Comparison of ENCODE assay signal across 19 cellular contexts in genomic region chr2:4635289-4635688, GRCh38.
"Had no signal": no experiment of that assay in that cellular context is flagged by ENCODE, and none has a peak within 500 bp of the region (broad histone marks: within the 10 kb centered on the region; RNA-seq: fewer than 3 reads in every experiment).

No MANE protein-coding gene starts in this region.

- H2AFZ ChIP-seq: parathyroid adenoma had no signal

- H3K27ac ChIP-seq: body of pancreas, colonic mucosa, left ventricle myocardium inferior, neutrophil, parathyroid adenoma, sigmoid colon, spleen, upper lobe of left lung had no signal

- H3K4me1 Mint-ChIP-seq: activated CD4-positive, alpha-beta T cell treated with anti-CD3 and anti-CD28 coated beads, Interleukin-2, amount 10 ng/mL, durations not matched to agents 7 days and 5 days; activated naive CD8-positive, alpha-beta T cell treated with anti-CD3 and anti-CD28 coated beads for 36 hours; naive thymus-derived CD8-positive, alpha-beta T cell; stimulated activated naive CD8-positive, alpha-beta T cell treated with anti-CD3 and anti-CD28 coated beads, Interleukin-15, amount 100 ng/mL, for 72 hours had no signal

- DNase-seq: activated CD4-positive, alpha-beta T cell treated with anti-CD3 and anti-CD28 coated beads, Interleukin-2, amount 10 ng/mL, durations not matched to agents 7 days and 5 days; activated CD8-positive, alpha-beta memory T cell treated with anti-CD3 and anti-CD28 coated beads, Interleukin-2, amount 50 U/mL, for 48 hours; activated gamma-delta T cell treated with Interleukin-2 at 50 U/mL for 16 hours; activated naive CD8-positive, alpha-beta T cell treated with anti-CD3 and anti-CD28 coated beads for 36 hours; amygdala; body of pancreas; central memory CD4-positive, alpha-beta T cell; colonic mucosa; foreskin fibroblast; hippocampal formation; left ventricle myocardium inferior; mesenchymal stem cell; naive thymus-derived CD8-positive, alpha-beta T cell; sigmoid colon; spleen; stimulated activated naive CD8-positive, alpha-beta T cell treated with anti-CD3 and anti-CD28 coated beads, Interleukin-15, amount 100 ng/mL, for 72 hours; upper lobe of left lung had no signal

- H3K27me3 ChIP-seq: body of pancreas, colonic mucosa, neutrophil, sigmoid colon, spleen, upper lobe of left lung had no signal

- H3K9me3 Mint-ChIP-seq: stimulated activated naive CD8-positive, alpha-beta T cell treated with anti-CD3 and anti-CD28 coated beads, Interleukin-15, amount 100 ng/mL, for 72 hours had no signal

- H3K79me2 ChIP-seq: parathyroid adenoma had no signal

- H3K4me3 ChIP-seq: body of pancreas, colonic mucosa, left ventricle myocardium inferior, sigmoid colon, spleen, upper lobe of left lung had no signal

- H3K9ac ChIP-seq: parathyroid adenoma had no signal

- H3K36me3 ChIP-seq: colonic mucosa, left ventricle myocardium inferior, neutrophil, sigmoid colon, spleen, upper lobe of left lung had no signal

- H3K27ac Mint-ChIP-seq: activated CD4-positive, alpha-beta T cell treated with anti-CD3 and anti-CD28 coated beads, Interleukin-2, amount 10 ng/mL, durations not matched to agents 7 days and 5 days; activated naive CD8-positive, alpha-beta T cell treated with anti-CD3 and anti-CD28 coated beads for 36 hours; naive thymus-derived CD8-positive, alpha-beta T cell; stimulated activated naive CD8-positive, alpha-beta T cell treated with anti-CD3 and anti-CD28 coated beads, Interleukin-15, amount 100 ng/mL, for 72 hours had no signal

- ATAC-seq: body of pancreas; naive thymus-derived CD8-positive, alpha-beta T cell; stimulated activated naive CD8-positive, alpha-beta T cell treated with anti-CD3 and anti-CD28 coated beads, Interleukin-15, amount 100 ng/mL, for 72 hours had no signal

- H3K4me3 Mint-ChIP-seq: activated CD4-positive, alpha-beta T cell treated with anti-CD3 and anti-CD28 coated beads, Interleukin-2, amount 10 ng/mL, durations not matched to agents 7 days and 5 days; activated naive CD8-positive, alpha-beta T cell treated with anti-CD3 and anti-CD28 coated beads for 36 hours; naive thymus-derived CD8-positive, alpha-beta T cell; stimulated activated naive CD8-positive, alpha-beta T cell treated with anti-CD3 and anti-CD28 coated beads, Interleukin-15, amount 100 ng/mL, for 72 hours had no signal

- H3K9me3 ChIP-seq: body of pancreas, neutrophil, upper lobe of left lung had no signal

- H3K36me3 Mint-ChIP-seq: activated naive CD8-positive, alpha-beta T cell treated with anti-CD3 and anti-CD28 coated beads for 36 hours; naive thymus-derived CD8-positive, alpha-beta T cell had no signal

- H3K4me1 ChIP-seq: body of pancreas, colonic mucosa, left ventricle myocardium inferior, parathyroid adenoma, sigmoid colon, spleen, upper lobe of left lung had no signal
